Comparison of ENCODE assay signal across 7 cellular contexts in genomic region chrX:118347131-118347530, GRCh38. TPM values are rescaled to one million over a fixed set of nuclear protein-coding genes. Genes with fewer than 3 reads are reported as not detected.
DNase-seq lines count a peak whose midpoint lies in the region; ATAC-seq and TF ChIP-seq lines count a peak whose summit lies in the region.

No MANE protein-coding gene starts in this region.

- no peak for TF ChIP-seq POLR2A in uterus (IDR thresholded peaks at IDR 0.05)

- no peaks in the 10 kb centered on the region for H3K27me3 ChIP-seq in lower lobe of right lung (ENCODE audit: low read depth)
- H3K27me3 ChIP-seq in uterus = no peaks in the 10 kb centered on the region

- POLR2A ChIA-PET in GM10248 (lab: Yijun Ruan, JAX) (no interaction called here), MCF 10A (lab: Yijun Ruan, JAX) (interaction anchor here (0.7 to 8.2 kb wide), 5 partner anchors 13 to 110 kb away, joined by 3 to 97 read pairs (median 4); no protein-coding TSS in a partner anchor)

- H3K4me3 ChIP-seq in lower lobe of right lung = peak overlapping the region; percentile 71
- peak overlapping the region; percentile 64 to 69 for H3K4me3 ChIP-seq in uterus

- intact Hi-C loops in MCF 10A (cut with micrococcal nuclease) (loop anchor here (10.0 kb wide), 1 partner anchor 88 kb away; no protein-coding TSS in a partner anchor), lower lobe of right lung (cut with DNase I) (no loop called here), uterus (cut with DNase I; ENCODE audit: low total_unique reads) (no loop called here)

- no peaks in the 10 kb centered on the region for H3K36me3 ChIP-seq in lower lobe of right lung
- no peaks in the 10 kb centered on the region for H3K36me3 ChIP-seq in uterus

- CTCF ChIA-PET in GM10248 (lab: Yijun Ruan, JAX) (no interaction called here), MCF 10A (lab: Yijun Ruan, JAX) (no interaction called here)

- peak overlapping the region; percentile 98 for H3K27ac Mint-ChIP-seq in MCF 10A (ENCODE audit: low read depth, unreplicated experiment)

- H3K9me3 Mint-ChIP-seq in MCF 10A (ENCODE audit: unreplicated experiment) = no peaks in the 10 kb centered on the region

- H3K27ac ChIP-seq in lower lobe of right lung (peak overlapping the region; percentile 90), uterus (peak overlapping the region; percentile 93 to 95)

- H3K9me3 ChIP-seq in lower lobe of right lung (no peaks in the 10 kb centered on the region), uterus (no peaks in the 10 kb centered on the region)

- peak in 1 of 2 donors; percentile 23 for ATAC-seq in lower lobe of right lung
- no peak for ATAC-seq in GM21717 (IDR thresholded peaks at IDR 0.05; ENCODE audit: unreplicated experiment)

- H3K4me3 Mint-ChIP-seq in MCF 10A (ENCODE audit: unreplicated experiment) = peak overlapping the region; percentile 98

- H3K4me1 ChIP-seq in lower lobe of right lung (peaks cover 29% of the 10 kb centered on the region), uterus (no peaks in the 10 kb centered on the region)

- no peaks in the 10 kb centered on the region for H3K36me3 Mint-ChIP-seq in MCF 10A (ENCODE audit: insufficient read depth, unreplicated experiment)

- no peak for TF ChIP-seq CTCF in GM10248 (IDR thresholded peaks at IDR 0.05; ENCODE audit: control extremely low read depth, extremely low read depth, low read depth, missing control alignments)
- TF ChIP-seq CTCF in MCF 10A (IDR thresholded peaks at IDR 0.05; ENCODE audit: unreplicated experiment) = no peak
- TF ChIP-seq CTCF in lower lobe of right lung (IDR thresholded peaks at IDR 0.05) = no peak
- TF ChIP-seq CTCF in uterus (IDR thresholded peaks at IDR 0.05) = no peak

- DNase-seq in GM10248 (ENCODE audit: extremely low spot score) (peak; percentile 12), NAMALWA (ENCODE audit: low spot score) (peak; percentile 34), MCF 10A (ENCODE audit: unreplicated experiment) (peak; percentile 27), lower lobe of right lung (no peak), uterus (no peak), cerebellum (ENCODE audit: low spot score) (no peak)

- H3K27me3 Mint-ChIP-seq in MCF 10A (ENCODE audit: insufficient read depth, unreplicated experiment) = no peaks in the 10 kb centered on the region

- TSS peak; percentile 35 for BruUV-seq in MCF 10A (replicated peaks; lab: Mats Ljungman, UMichigan)

- H3K4me1 Mint-ChIP-seq in MCF 10A (ENCODE audit: insufficient read depth, unreplicated experiment) = peaks cover 11% of the 10 kb centered on the region

RNA-seq across cellular contexts. Expression of gene WDR44, which starts 1.2 kb away (rescaled TPM):
- total RNA-seq in MCF 10A (2022) = 13.2 and 14.1 TPM in 2 replicates
- 16.7 TPM for total RNA-seq in lower lobe of right lung
- 10 to 100 TPM; 11.5 to 26.4 (median 18.4) TPM for total RNA-seq in uterus
- 23.0 TPM for total RNA-seq in cerebellum

Comparison
In these comparisons a context has a peak if more than half of its experiments do, and no peak if none do; other contexts are left out.
1. DNase-seq: peak in GM10248 (single experiment), NAMALWA (single experiment) and MCF 10A (single experiment); none in lower lobe of right lung (single experiment), uterus (0 of 2) and cerebellum (single experiment).